ENCODE assay signal across 10 cellular contexts in genomic region chr12:11170810-11171144, GRCh38. TPM values are rescaled to one million over a fixed set of nuclear protein-coding genes. Genes with fewer than 3 reads are reported as not detected.
A peak's percentile ranks its signal among the peaks of the same experiment; 100 is the strongest.
DNase-seq lines count a peak whose midpoint lies in the region; ATAC-seq and TF ChIP-seq lines count a peak whose summit lies in the region.
"Had no signal": no experiment of that assay in that cellular context is flagged by ENCODE, and none has a peak within 500 bp of the region (broad histone marks: within the 10 kb centered on the region; RNA-seq: fewer than 3 reads in every experiment).

No MANE protein-coding gene starts in this region.

- TF ChIP-seq CTCF in A673 (conservative IDR thresholded peaks at IDR 0.05; ENCODE audit: low read depth, low read length) (no peak), IMR-90 (conservative IDR thresholded peaks at IDR 0.05; ENCODE audit: low read depth, low read length) (no peak), chondrocyte (IDR thresholded peaks at IDR 0.05) (no peak)

- ATAC-seq in IMR-90 (ENCODE audit: low read depth) (no peak), GM19328 (IDR thresholded peaks at IDR 0.05; ENCODE audit: unreplicated experiment) (no peak)

- CTCF ChIA-PET in A673 (lab: Charles Lee) (interaction anchor here (1.2 kb wide), 1 partner anchor 1017 kb away, joined by 4 read pairs; no protein-coding TSS in a partner anchor), IMR-90 (lab: Yijun Ruan, JAX) (interaction anchor here (0.7 kb wide), 1 partner anchor 57 kb away, joined by 3 read pairs; no protein-coding TSS in a partner anchor)

- H3K27me3 ChIP-seq in A673 (replicated peaks; ENCODE audit: insufficient read depth, low read depth, low read length, poor library complexity) (no peaks in the 10 kb centered on the region), IMR-90 (ENCODE audit: control insufficient read depth, insufficient read depth, low read length) (no peaks in the 10 kb centered on the region), muscle layer of duodenum (ENCODE audit: low read depth, low read length) (no peaks in the 10 kb centered on the region)

- no peak for DNase-seq in A673 (ENCODE audit: low spot score)
- no peak for DNase-seq in IMR-90
- DNase-seq in chondrocyte (ENCODE audit: low spot score): no peak
- no peak for DNase-seq in NCI-H526 (lab: John Stamatoyannopoulos, UW)
- DNase-seq in midbrain (lab: John Stamatoyannopoulos, UW): no peak
- DNase-seq in MV-4-11 (lab: John Stamatoyannopoulos, UW): no peak

- H2AK5ac ChIP-seq in IMR-90 (ENCODE audit: low read depth, low read length): no peak overlapping the region

- in situ Hi-C loops in IMR-90 (cut with MboI; ENCODE audit: low sequenced_read_pairs): no loop called here

- POLR2A ChIA-PET in A673 (lab: Charles Lee; ENCODE audit: low non-redundant PET) (interaction anchor here (1.0 kb wide), 1 partner anchor 8 kb away, joined by 4 read pairs; no protein-coding TSS in a partner anchor), IMR-90 (lab: Charles Lee; ENCODE audit: unreplicated experiment) (no interaction called here)

- H3K4me2 ChIP-seq in IMR-90 (ENCODE audit: low read depth, low read length): peak overlapping the region; percentile 65

- no peak overlapping the region for H2BK20ac ChIP-seq in IMR-90 (ENCODE audit: low read depth, low read length)

- H4K5ac ChIP-seq in IMR-90 (ENCODE audit: low read depth, low read length): no peak overlapping the region

- no CpG with 5 or more reads among the region's 4 CpGs for WGBS in IMR-90 (ENCODE audit: extremely low coverage in 2 of 2, insufficient read length in 1 of 2), 2 experiments

- no peak overlapping the region for H2BK15ac ChIP-seq in IMR-90 (ENCODE audit: low read depth, low read length)

- peak overlapping the region; percentile 98 for H2BK5ac ChIP-seq in IMR-90 (ENCODE audit: low read depth, low read length, poor library complexity, severe bottlenecking)

- H3K9me3 ChIP-seq in A673 (ENCODE audit: low read depth, low read length, poor library complexity, severe bottlenecking) (no peaks in the 10 kb centered on the region), IMR-90 (ENCODE audit: control insufficient read depth, insufficient read depth, low read length) (no peaks in the 10 kb centered on the region), muscle layer of duodenum (ENCODE audit: control insufficient read depth in 1 of 2, low read length in 2 of 2) (no peaks in the 10 kb centered on the region)

- dilution Hi-C loops in IMR-90 (cut with HindIII; ENCODE audit: low sequenced_read_pairs, unreplicated experiment): no loop called here

- H3K36me3 ChIP-seq in A673 (ENCODE audit: insufficient read depth, low read length, poor library complexity, severe bottlenecking): peaks cover 13% of the 10 kb centered on the region
- peaks cover 7% of the 10 kb centered on the region for H3K36me3 ChIP-seq in IMR-90 (ENCODE audit: control insufficient read depth, insufficient read depth, low read length)
- H3K36me3 ChIP-seq in muscle layer of duodenum (ENCODE audit: control insufficient read depth in 1 of 2, insufficient read depth in 2 of 2, low read length in 2 of 2): peaks cover 0 to 2% of the 10 kb centered on the region in 2 donors

- H4K20me1 ChIP-seq in IMR-90 (ENCODE audit: insufficient read depth, low read length): peaks cover 13% of the 10 kb centered on the region

- peak overlapping the region; percentile 97 for H3K4me3 Mint-ChIP-seq in chondrocyte (ENCODE audit: unreplicated experiment)

- H2AK9ac ChIP-seq in IMR-90 (replicated peaks; ENCODE audit: low read depth, low read length, poor library complexity): no peak overlapping the region

- intact Hi-C loops in A673 (cut with micrococcal nuclease; ENCODE audit: unreplicated experiment) (no loop called here), IMR-90 (cut with micrococcal nuclease) (loop anchor here (10.0 kb wide), 1 partner anchor 336 kb away; no protein-coding TSS in a partner anchor)

- peak overlapping the region; percentile 60 for H3K4me3 ChIP-seq in A673 (ENCODE audit: low read depth, low read length, poor library complexity, severe bottlenecking)
- H3K4me3 ChIP-seq in IMR-90 (ENCODE audit: insufficient read depth, low read depth, low read length): peak overlapping the region; percentile 96
- H3K4me3 ChIP-seq in muscle layer of duodenum (ENCODE audit: low read depth in 1 of 2, low read length in 2 of 2): peak overlapping the region; percentile 44 to 79

- TF ChIP-seq POLR2A in IMR-90 (IDR thresholded peaks at IDR 0.05; ENCODE audit: low read depth, low read length): no peak

- H3K23ac ChIP-seq in IMR-90 (ENCODE audit: low read depth, low read length): peak overlapping the region; percentile 41; the same call in 1 of the 2 replicates

- no peak overlapping the region for H3K18ac ChIP-seq in IMR-90 (ENCODE audit: low read depth, low read length)

- no peaks in the 10 kb centered on the region for H3K27me3 Mint-ChIP-seq in chondrocyte (ENCODE audit: low read depth)

- no peak for TF ChIP-seq RAD21 in IMR-90 (IDR thresholded peaks at IDR 0.05; ENCODE audit: low read length)

- H3K9me1 ChIP-seq in IMR-90 (ENCODE audit: insufficient read depth, low read length): peaks cover 5% of the 10 kb centered on the region; the same call in 1 of the 2 replicates

- peak overlapping the region; percentile 43; the same call in 1 of the 2 replicates for H3K4ac ChIP-seq in IMR-90 (ENCODE audit: low read depth, low read length)

- peak overlapping the region in 1 of 2 experiments; percentile 81; a peak in 1 of 4 replicates for H4K8ac ChIP-seq in IMR-90 (ENCODE audit: low read depth in 2 of 2, low read length in 2 of 2)

- H3K27ac ChIP-seq in A673 (ENCODE audit: low read depth, low read length, poor library complexity, severe bottlenecking) (peak overlapping the region; percentile 74), IMR-90 (ENCODE audit: insufficient read depth, low read length) (no peak overlapping the region), muscle layer of duodenum (ENCODE audit: low read length) (peak overlapping the region; percentile 80)

- H3K14ac ChIP-seq in IMR-90 (replicated peaks; ENCODE audit: low read depth, low read length): peak overlapping the region; percentile 91

- peak overlapping the region; percentile 100 for H3K27ac Mint-ChIP-seq in chondrocyte (ENCODE audit: unreplicated experiment)

- H3K9me3 Mint-ChIP-seq in chondrocyte (ENCODE audit: low read depth): no peaks in the 10 kb centered on the region

- no peak overlapping the region for H2BK120ac ChIP-seq in IMR-90 (ENCODE audit: low read depth, low read length)

- no peak overlapping the region for H4K91ac ChIP-seq in IMR-90 (ENCODE audit: insufficient read depth, low read depth, low read length)

- H2AFZ ChIP-seq in IMR-90 (replicated peaks; ENCODE audit: low read length, poor library complexity): peak overlapping the region; percentile 99

- peak overlapping the region; percentile 91 for H3K56ac ChIP-seq in IMR-90 (ENCODE audit: extremely low read depth, insufficient read depth, low read length)

- H3K4me1 ChIP-seq in A673 (ENCODE audit: insufficient read depth, low read length, poor library complexity, severe bottlenecking): peaks cover 22% of the 10 kb centered on the region
- no peaks in the 10 kb centered on the region for H3K4me1 ChIP-seq in IMR-90 (ENCODE audit: control insufficient read depth, insufficient read depth, low read length)
- peaks cover 9 to 34% of the 10 kb centered on the region in 2 donors for H3K4me1 ChIP-seq in muscle layer of duodenum (ENCODE audit: control insufficient read depth in 1 of 2, insufficient read depth in 2 of 2, low read length in 2 of 2)

- H3K9ac ChIP-seq in IMR-90 (ENCODE audit: low read depth, low read length): peak overlapping the region; percentile 99

- peaks cover 16 to 65% of the 10 kb centered on the region in 2 experiments for H3K79me1 ChIP-seq in IMR-90 (ENCODE audit: low read depth in 1 of 2, low read length in 2 of 2)

- H3K36me3 Mint-ChIP-seq in chondrocyte (ENCODE audit: low read depth): peaks cover 8% of the 10 kb centered on the region

- no TSS peak for BruUV-seq in A673 (replicated peaks; lab: Mats Ljungman, UMichigan)
- BruUV-seq in IMR-90 (replicated peaks; lab: Mats Ljungman, UMichigan): no TSS peak

- peaks cover 59% of the 10 kb centered on the region for H3K4me1 Mint-ChIP-seq in chondrocyte (ENCODE audit: low read depth)

TF ChIP-seq in IMR-90, 13 proteins besides CTCF, POLR2A, EP300 and RAD21 (continues in another document):
- TF ChIP-seq MXI1 (IDR thresholded peaks at IDR 0.05; ENCODE audit: borderline replicate concordance, low read depth, low read length) (no peak), BHLHE40 (IDR thresholded peaks at IDR 0.05; ENCODE audit: low read depth, low read length) (no peak), ELK1 (IDR thresholded peaks at IDR 0.05; ENCODE audit: borderline replicate concordance, low read depth, low read length) (no peak), NFE2L2 (IDR thresholded peaks at IDR 0.05; ENCODE audit: low read depth, low read length) (no peak), SMC3 (IDR thresholded peaks at IDR 0.05; ENCODE audit: low read depth, low read length) (no peak), RCOR1 (IDR thresholded peaks at IDR 0.05; ENCODE audit: insufficient replicate concordance, low read length) (no peak), MAFK (IDR thresholded peaks at IDR 0.05; ENCODE audit: low read depth, low read length) (no peak), FOS (IDR thresholded peaks at IDR 0.05; ENCODE audit: low read depth, low read length) (no peak)

RNA-seq across cellular contexts. Expression of gene SMIM10L1, which starts 0.2 kb away (rescaled TPM):
- total RNA-seq in A673 (2021) (12.6 and 15.7 TPM in 2 replicates), IMR-90 (2012; rRNA removed) (2.7 and 4.7 TPM in 2 replicates), chondrocyte (11.8 to 15.8 TPM (median 12.2 TPM) in 3 replicates)
- polyA plus RNA-seq in IMR-90 (2012; rRNA removed): 4.5 and 5.3 TPM in 2 replicates
- 4.3 and 4.5 TPM in 2 replicates for polyA plus RNA-seq in IMR-90 (2012; cell fraction: cytosol; rRNA removed)
- 1.6 and 1.8 TPM in 2 replicates for polyA plus RNA-seq in IMR-90 (2012; cell fraction: nucleus; rRNA removed; ENCODE audit: low replicate concordance)

RNA-seq across cellular contexts. Expression of gene TAS2R42, which starts 16.0 kb away (rescaled TPM):
- not detected in 2 replicates for total RNA-seq in A673 (2021)
- not detected in 2 replicates for total RNA-seq in IMR-90 (2012; rRNA removed)
- not detected in 2 replicates for polyA plus RNA-seq in IMR-90 (2012; rRNA removed)
- not detected in 2 replicates for polyA plus RNA-seq in IMR-90 (2012; cell fraction: cytosol; rRNA removed)
- not detected in 2 replicates for polyA plus RNA-seq in IMR-90 (2012; cell fraction: nucleus; rRNA removed; ENCODE audit: low replicate concordance)
- total RNA-seq in chondrocyte: not detected in 3 replicates
- total RNA-seq: NCI-H460, occipital lobe had no signal

RNA-seq across cellular contexts. Expression of gene TAS2R30, which starts 36.3 kb away (rescaled TPM):
- total RNA-seq in A673 (2021) (3.5 and 3.7 TPM in 2 replicates), IMR-90 (2012; rRNA removed) (5.0 and 7.2 TPM in 2 replicates), chondrocyte (1.1 to 2.8 TPM (median 1.2 TPM) in 3 replicates)
- polyA plus RNA-seq in IMR-90 (2012; rRNA removed): 0.03 TPM in 1 of 2 replicates, not detected in the other
- not detected in 2 replicates for polyA plus RNA-seq in IMR-90 (2012; cell fraction: cytosol; rRNA removed)
- polyA plus RNA-seq in IMR-90 (2012; cell fraction: nucleus; rRNA removed; ENCODE audit: low replicate concordance): 0.34 TPM in 1 of 2 replicates, not detected in the other
